16 cellular contexts compared by ENCODE assay signal in the genomic region with DNA sequence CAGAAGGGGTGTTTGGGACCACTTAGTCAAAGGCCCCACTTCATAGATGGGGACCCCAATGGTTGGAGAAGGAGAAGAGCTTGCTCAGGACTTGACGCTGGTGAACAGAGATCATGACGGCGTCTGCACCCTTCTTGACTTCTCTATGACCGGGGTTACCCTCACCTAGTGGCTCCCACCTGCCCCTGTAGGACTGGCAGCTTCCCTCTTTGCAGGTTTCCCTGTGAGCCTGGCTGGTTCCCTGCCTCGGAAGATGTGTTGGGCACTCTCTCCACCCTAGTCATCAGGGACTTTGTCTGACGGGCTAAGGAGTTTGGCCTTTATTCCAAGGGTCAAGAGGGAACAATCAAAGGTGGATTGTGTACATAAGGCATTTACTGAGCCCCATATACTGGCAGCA. TPM values are rescaled to one million over a fixed set of nuclear protein-coding genes. Genes with fewer than 3 reads are reported as not detected.
A peak's percentile ranks its signal among the peaks of the same experiment; 100 is the strongest.
DNase-seq lines count a peak whose midpoint lies in the region; ATAC-seq and TF ChIP-seq lines count a peak whose summit lies in the region.
"Had no signal": no experiment of that assay in that cellular context is flagged by ENCODE, and none has a peak within 500 bp of the region (broad histone marks: within the 10 kb centered on the region; RNA-seq: fewer than 3 reads in every experiment).

No MANE protein-coding gene starts in this region.

- peak overlapping the region; percentile 64 for H3K27ac Mint-ChIP-seq in activated naive CD4-positive, alpha-beta T cell treated with anti-CD3 and anti-CD28 coated beads, Interleukin-2, amount 10 ng/mL, durations not matched to agents 7 days and 5 days
- peak overlapping the region in 1 of 2 donors; percentile 21 for H3K27ac Mint-ChIP-seq in activated naive CD4-positive, alpha-beta T cell treated with anti-CD3 and anti-CD28 coated beads, Interleukin-2, amount 50 U/mL, for 72 hours
- H3K27ac Mint-ChIP-seq: GM23338 had no signal

- H3K4me2 ChIP-seq in IMR-90 (ENCODE audit: low read depth, low read length): no peak overlapping the region
- H3K4me2 ChIP-seq in fibroblast of lung (ENCODE audit: extremely low read depth, insufficient read depth, low read length): peak overlapping the region; percentile 71
- H3K4me2 ChIP-seq: GM23338 had no signal

- no peak overlapping the region for H3K4me3 Mint-ChIP-seq in activated naive CD4-positive, alpha-beta T cell treated with anti-CD3 and anti-CD28 coated beads, Interleukin-2, amount 10 ng/mL, durations not matched to agents 7 days and 5 days
- H3K4me3 Mint-ChIP-seq: GM23338 had no signal

- H3K9me3 Mint-ChIP-seq in activated naive CD4-positive, alpha-beta T cell treated with anti-CD3 and anti-CD28 coated beads, Interleukin-2, amount 10 ng/mL, durations not matched to agents 7 days and 5 days: no peaks in the 10 kb centered on the region
- no peaks in the 10 kb centered on the region for H3K9me3 Mint-ChIP-seq in activated naive CD4-positive, alpha-beta T cell treated with anti-CD3 and anti-CD28 coated beads, Interleukin-2, amount 50 U/mL, for 72 hours
- H3K9me3 Mint-ChIP-seq: GM23338 had no signal

- dilution Hi-C loops in IMR-90 (cut with HindIII; ENCODE audit: low sequenced_read_pairs, unreplicated experiment): no loop called here

- no peak overlapping the region for H3K27ac ChIP-seq in IMR-90 (ENCODE audit: insufficient read depth, low read length)
- H3K27ac ChIP-seq in fibroblast of lung (ENCODE audit: insufficient read depth, low read length): peak overlapping the region; percentile 75
- H3K27ac ChIP-seq: SJCRH30 had no signal

- H3K79me1 ChIP-seq in IMR-90 (ENCODE audit: low read depth in 1 of 2, low read length in 2 of 2): no peaks in the 10 kb centered on the region

- no peak overlapping the region for H4K8ac ChIP-seq in IMR-90 (ENCODE audit: low read depth in 2 of 2, low read length in 2 of 2)

- H3K4me3 ChIP-seq in IMR-90 (ENCODE audit: insufficient read depth, low read depth, low read length) (no peak overlapping the region), fibroblast of lung (replicated peaks in 1 of 4; ENCODE audit: control extremely low read depth in 1 of 4, insufficient read depth in 1 of 4, low read depth in 3 of 4, low read length in 4 of 4) (no peak overlapping the region)
- H3K4me3 ChIP-seq: GM23338, SJCRH30 had no signal

- H3K23ac ChIP-seq in IMR-90 (ENCODE audit: low read depth, low read length): no peak overlapping the region

- intact Hi-C loops in IMR-90 (cut with micrococcal nuclease) (no loop called here), posterior vena cava (cut with DNase I) (no loop called here)

- H3K14ac ChIP-seq in IMR-90 (replicated peaks; ENCODE audit: low read depth, low read length): 0 out of 2 replicates have a peak overlapping the region, but pooled peaks have one; percentile 52

- 0 out of 2 replicates have a peak overlapping the region, but pooled peaks have one; percentile 27 for H2BK120ac ChIP-seq in IMR-90 (ENCODE audit: low read depth, low read length)

- H3K4me1 ChIP-seq in IMR-90 (ENCODE audit: control insufficient read depth, insufficient read depth, low read length) (peaks cover 10% of the 10 kb centered on the region), fibroblast of lung (ENCODE audit: control insufficient read depth, extremely low read depth, insufficient read depth, low read length) (peaks cover 51% of the 10 kb centered on the region)

- no peak overlapping the region for H3K4ac ChIP-seq in IMR-90 (ENCODE audit: low read depth, low read length)

- H3K36me3 Mint-ChIP-seq in activated naive CD4-positive, alpha-beta T cell treated with anti-CD3 and anti-CD28 coated beads, Interleukin-2, amount 10 ng/mL, durations not matched to agents 7 days and 5 days: no peaks in the 10 kb centered on the region
- H3K36me3 Mint-ChIP-seq in activated naive CD4-positive, alpha-beta T cell treated with anti-CD3 and anti-CD28 coated beads, Interleukin-2, amount 50 U/mL, for 72 hours: no peaks in the 10 kb centered on the region

- CTCF ChIA-PET in activated naive CD4-positive, alpha-beta T cell treated with anti-CD3 and anti-CD28 coated beads, Interleukin-2, amount 10 ng/mL, durations not matched to agents 7 days and 5 days (lab: Charles Lee): no interaction called here
- CTCF ChIA-PET in IMR-90 (lab: Yijun Ruan, JAX): no interaction called here

- H2BK5ac ChIP-seq in IMR-90 (ENCODE audit: low read depth, low read length, poor library complexity, severe bottlenecking): no peak overlapping the region

- no peak overlapping the region for H2AK5ac ChIP-seq in IMR-90 (ENCODE audit: low read depth, low read length)

- no peak overlapping the region for H4K5ac ChIP-seq in IMR-90 (ENCODE audit: low read depth, low read length)

- no peaks in the 10 kb centered on the region for H4K20me1 ChIP-seq in IMR-90 (ENCODE audit: insufficient read depth, low read length)
- H4K20me1 ChIP-seq in fibroblast of lung (ENCODE audit: control insufficient read depth, extremely low read depth, insufficient read depth, low read length): no peaks in the 10 kb centered on the region

- H3K27me3 ChIP-seq in IMR-90 (ENCODE audit: control insufficient read depth, insufficient read depth, low read length) (peaks cover 5% of the 10 kb centered on the region), fibroblast of lung (ENCODE audit: control insufficient read depth, insufficient read depth, low read length) (no peaks in the 10 kb centered on the region)
- H3K27me3 ChIP-seq: SJCRH30 had no signal

- H3K27me3 Mint-ChIP-seq in activated naive CD4-positive, alpha-beta T cell treated with anti-CD3 and anti-CD28 coated beads, Interleukin-2, amount 10 ng/mL, durations not matched to agents 7 days and 5 days: peaks cover 32% of the 10 kb centered on the region

- no peak overlapping the region for H2AK9ac ChIP-seq in IMR-90 (replicated peaks; ENCODE audit: low read depth, low read length, poor library complexity)

- 0 out of 3 replicates have a peak overlapping the region, but pooled peaks have one; percentile 38 for H2BK15ac ChIP-seq in IMR-90 (ENCODE audit: low read depth, low read length)

- in situ Hi-C loops in IMR-90 (cut with MboI; ENCODE audit: low sequenced_read_pairs): no loop called here

- no peaks in the 10 kb centered on the region for H3K4me1 Mint-ChIP-seq in activated naive CD4-positive, alpha-beta T cell treated with anti-CD3 and anti-CD28 coated beads, Interleukin-2, amount 10 ng/mL, durations not matched to agents 7 days and 5 days
- H3K4me1 Mint-ChIP-seq: GM23338 had no signal

- no peak for TF ChIP-seq RAD21 in IMR-90 (IDR thresholded peaks at IDR 0.05; ENCODE audit: low read length)

- H3K9me3 ChIP-seq in IMR-90 (ENCODE audit: control insufficient read depth, insufficient read depth, low read length) (no peaks in the 10 kb centered on the region), fibroblast of lung (ENCODE audit: control insufficient read depth, insufficient read depth, low read depth, low read length) (no peaks in the 10 kb centered on the region)
- H3K9me3 ChIP-seq: SJCRH30 had no signal

- ATAC-seq in activated naive CD4-positive, alpha-beta T cell treated with anti-CD3 and anti-CD28 coated beads, Interleukin-2, amount 50 U/mL, for 72 hours: no peak
- ATAC-seq in IMR-90 (ENCODE audit: low read depth): no peak
- ATAC-seq: GM23338 had no signal

- no peak overlapping the region; the same call in 1 of the 2 replicates for H3K18ac ChIP-seq in IMR-90 (ENCODE audit: low read depth, low read length)

- no peak overlapping the region for H3K56ac ChIP-seq in IMR-90 (ENCODE audit: extremely low read depth, insufficient read depth, low read length)

- no peaks in the 10 kb centered on the region for H3K36me3 ChIP-seq in IMR-90 (ENCODE audit: control insufficient read depth, insufficient read depth, low read length)
- H3K36me3 ChIP-seq in fibroblast of lung (ENCODE audit: control insufficient read depth, insufficient read depth, low read length): peaks cover 45% of the 10 kb centered on the region
- H3K36me3 ChIP-seq: SJCRH30 had no signal

- H3K9ac ChIP-seq in IMR-90 (ENCODE audit: low read depth, low read length) (no peak overlapping the region), fibroblast of lung (ENCODE audit: insufficient read depth, low read length) (peak overlapping the region; percentile 24)

- peaks cover 14% of the 10 kb centered on the region for H3K9me1 ChIP-seq in IMR-90 (ENCODE audit: insufficient read depth, low read length)

- TF ChIP-seq CTCF in IMR-90 (conservative IDR thresholded peaks at IDR 0.05; ENCODE audit: low read depth, low read length): no peak
- TF ChIP-seq CTCF in fibroblast of lung (conservative IDR thresholded peaks at IDR 0.05 in 1 of 2, IDR thresholded peaks at IDR 0.05 in 1 of 2; ENCODE audit: low read depth in 1 of 2, low read length in 2 of 2): no peak

- no peak for TF ChIP-seq POLR2A in IMR-90 (IDR thresholded peaks at IDR 0.05; ENCODE audit: low read depth, low read length)

- DNase-seq in activated naive CD4-positive, alpha-beta T cell treated with anti-CD3 and anti-CD28 coated beads, Interleukin-2, amount 10 ng/mL, durations not matched to agents 7 days and 5 days: no peak
- DNase-seq in activated naive CD4-positive, alpha-beta T cell treated with anti-CD3 and anti-CD28 coated beads, Interleukin-2, amount 50 U/mL, for 72 hours (ENCODE audit: low spot score in 2 of 2): no peak
- no peak for DNase-seq in IMR-90
- no peak for DNase-seq in fibroblast of lung (ENCODE audit: low read depth in 2 of 2)
- peak; percentile 62 for DNase-seq in posterior vena cava (ENCODE audit: low spot score)
- DNase-seq in COR-L47 (lab: John Stamatoyannopoulos, UW): no peak
- DNase-seq in GM03348 (ENCODE audit: low spot score): no peak
- DNase-seq in SIG-M5 treated with dmso at 0.1 percent for 504 hours (lab: John Stamatoyannopoulos, UW; ENCODE audit: unreplicated experiment): no peak
- DNase-seq: C1 segment of cervical spinal cord, DMS53, MM.1S, NCI-H1417, NCI-H1930, NCI-H2171, SJCRH30 had no signal

- H4K91ac ChIP-seq in IMR-90 (ENCODE audit: insufficient read depth, low read depth, low read length): no peak overlapping the region

- no TSS peak for BruUV-seq in IMR-90 (replicated peaks; lab: Mats Ljungman, UMichigan)

- POLR2A ChIA-PET in IMR-90 (lab: Charles Lee; ENCODE audit: unreplicated experiment): no interaction called here

- 100% methylated on average over 1 of the region's 6 CpGs; no CpG with 5 or more reads in 1 of the 2 experiments for WGBS in IMR-90 (ENCODE audit: extremely low coverage in 2 of 2, insufficient read length in 1 of 2), 2 experiments

- H2AFZ ChIP-seq in IMR-90 (replicated peaks; ENCODE audit: low read length, poor library complexity) (peak overlapping the region; percentile 60), fibroblast of lung (ENCODE audit: low read length) (no peak overlapping the region)
- H2AFZ ChIP-seq: GM23338 had no signal

- peak overlapping the region; percentile 76; the same call in 1 of the 2 replicates for H2BK20ac ChIP-seq in IMR-90 (ENCODE audit: low read depth, low read length)

- H3K79me2 ChIP-seq in fibroblast of lung (ENCODE audit: control insufficient read depth, insufficient read depth, low read length): peaks cover 60% of the 10 kb centered on the region

RNA-seq across cellular contexts. Expression of gene TBX4, which starts 22.7 kb away (rescaled TPM):
- total RNA-seq in activated naive CD4-positive, alpha-beta T cell treated with anti-CD3 and anti-CD28 coated beads, Interleukin-2, amount 50 U/mL, for 72 hours: not detected
- total RNA-seq in IMR-90 (2012; rRNA removed) (0.28 TPM in 1 of 2 replicates, not detected in the other), fibroblast of lung (35.2 and 44.1 TPM in 2 replicates), posterior vena cava (under 1 TPM in 1 of 2 donors, not detected in 1; 0.24 TPM)
- polyA plus RNA-seq in IMR-90 (2012; rRNA removed) (0.05 TPM in 1 of 2 replicates, not detected in the other), fibroblast of lung (84.3 and 93.9 TPM in 2 replicates)
- polyA plus RNA-seq in IMR-90 (2012; cell fraction: cytosol; rRNA removed): 0.04 TPM in 1 of 2 replicates, not detected in the other
- 0.12 and 0.23 TPM in 2 replicates for polyA plus RNA-seq in IMR-90 (2012; cell fraction: nucleus; rRNA removed; ENCODE audit: low replicate concordance)
- 55.1 and 85.4 TPM in 2 replicates for polyA plus RNA-seq in fibroblast of lung (2012)
- polyA minus RNA-seq in fibroblast of lung (ENCODE audit: low replicate concordance): 133 and 151 TPM in 2 replicates
- total RNA-seq: GM23338 had no signal
- polyA plus RNA-seq: GM23338 had no signal

Comparison
In these comparisons a context has a peak if more than half of its experiments do, and no peak if none do; other contexts are left out.
1. RNA of gene TBX4, which starts 22.7 kb away (total RNA-seq): 35.2 to 44.1 TPM in fibroblast of lung; 0.24 TPM in posterior vena cava, not detected in activated naive CD4-positive, alpha-beta T cell treated with anti-CD3 and anti-CD28 coated beads, Interleukin-2, amount 50 U/mL, for 72 hours and 0.28 TPM in IMR-90; every median in the first group is over 10 times any median in the second.